In genomic region chr16:57899771-57900661, GRCh38 we compare ENCODE assay signal across 1 cellular context.
TF ChIP-seq lines count a peak whose summit lies in the region.

No MANE protein-coding gene starts in this region.

TF ChIP-seq in HEK293, 187 proteins besides CTCF, POLR2A, EP300 and RAD21 (continued from another document):
- TF ChIP-seq, protein P1, sequence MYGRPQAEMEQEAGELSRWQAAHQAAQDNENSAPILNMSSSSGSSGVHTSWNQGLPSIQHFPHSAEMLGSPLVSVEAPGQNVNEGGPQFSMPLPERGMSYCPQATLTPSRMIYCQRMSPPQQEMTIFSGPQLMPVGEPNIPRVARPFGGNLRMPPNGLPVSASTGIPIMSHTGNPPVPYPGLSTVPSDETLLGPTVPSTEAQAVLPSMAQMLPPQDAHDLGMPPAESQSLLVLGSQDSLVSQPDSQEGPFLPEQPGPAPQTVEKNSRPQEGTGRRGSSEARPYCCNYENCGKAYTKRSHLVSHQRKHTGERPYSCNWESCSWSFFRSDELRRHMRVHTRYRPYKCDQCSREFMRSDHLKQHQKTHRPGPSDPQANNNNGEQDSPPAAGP (tag by site-specific recombination; IDR thresholded peaks at IDR 0.05): 0 out of 2 replicates have a peak, but pooled peaks have one; percentile 20
- TF ChIP-seq ZNF138 (tag by site-specific recombination; IDR thresholded peaks at IDR 0.05; ENCODE audit: borderline replicate concordance) (no peak), TRIM28 (IDR thresholded peaks at IDR 0.05; ENCODE audit: borderline replicate concordance, low read length) (0 out of 2 replicates have a peak, but pooled peaks have one; percentile 58)
- TF ChIP-seq, protein P2, sequence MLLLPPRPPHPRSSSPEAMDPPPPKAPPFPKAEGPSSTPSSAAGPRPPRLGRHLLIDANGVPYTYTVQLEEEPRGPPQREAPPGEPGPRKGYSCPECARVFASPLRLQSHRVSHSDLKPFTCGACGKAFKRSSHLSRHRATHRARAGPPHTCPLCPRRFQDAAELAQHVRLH (tag by site-specific recombination; IDR thresholded peaks at IDR 0.05): peak; percentile 89
